ENCODE assay signal across 8 cellular contexts in genomic region chr1:53367503-53368313, GRCh38. TPM values are rescaled to one million over a fixed set of nuclear protein-coding genes. Genes with fewer than 3 reads are reported as not detected.
DNase-seq lines count a peak whose midpoint lies in the region; ATAC-seq and TF ChIP-seq lines count a peak whose summit lies in the region.

No MANE protein-coding gene starts in this region.

- peak overlapping the region; percentile 65 for H3K4me3 ChIP-seq in GM06990 (replicated peaks; ENCODE audit: low read depth, low read length)
- no peak overlapping the region for H3K4me3 ChIP-seq in IMR-90 (ENCODE audit: insufficient read depth, low read depth, low read length)

- TF ChIP-seq POLR2A in IMR-90 (IDR thresholded peaks at IDR 0.05; ENCODE audit: low read depth, low read length): no peak

- H3K36me3 ChIP-seq in GM06990 (ENCODE audit: control insufficient read depth, insufficient read depth, low read length): no peaks in the 10 kb centered on the region
- H3K36me3 ChIP-seq in IMR-90 (ENCODE audit: control insufficient read depth, insufficient read depth, low read length): no peaks in the 10 kb centered on the region

- no peak overlapping the region for H3K18ac ChIP-seq in IMR-90 (ENCODE audit: low read depth, low read length)

- intact Hi-C loops in IMR-90 (cut with micrococcal nuclease) (no loop called here), natural killer cell (cut with micrococcal nuclease) (no loop called here)

- H3K9me1 ChIP-seq in IMR-90 (ENCODE audit: insufficient read depth, low read length): no peaks in the 10 kb centered on the region

- peak overlapping the region; percentile 67 for H3K4me3 Mint-ChIP-seq in natural killer cell

- no peak overlapping the region for H3K14ac ChIP-seq in IMR-90 (replicated peaks; ENCODE audit: low read depth, low read length)

- H3K36me3 Mint-ChIP-seq in natural killer cell: no peaks in the 10 kb centered on the region

- TF ChIP-seq CTCF in GM06990 (IDR thresholded peaks at IDR 0.05; ENCODE audit: insufficient read depth, low read length, poor library complexity, severe bottlenecking) (no peak), IMR-90 (conservative IDR thresholded peaks at IDR 0.05; ENCODE audit: low read depth, low read length) (no peak), natural killer cell (IDR thresholded peaks at IDR 0.05) (no peak)

- no peaks in the 10 kb centered on the region for H3K27me3 Mint-ChIP-seq in natural killer cell (ENCODE audit: low read depth in 2 of 2)

- H3K4me1 ChIP-seq in IMR-90 (ENCODE audit: control insufficient read depth, insufficient read depth, low read length): no peaks in the 10 kb centered on the region

- H2AK5ac ChIP-seq in IMR-90 (ENCODE audit: low read depth, low read length): no peak overlapping the region; the same call in 1 of the 2 replicates

- no peak overlapping the region for H4K91ac ChIP-seq in IMR-90 (ENCODE audit: insufficient read depth, low read depth, low read length)

- 53% methylated on average over 4 of the region's 7 CpGs; no CpG with 5 or more reads in 1 of the 2 experiments for WGBS in IMR-90 (ENCODE audit: extremely low coverage in 2 of 2, insufficient read length in 1 of 2), 2 experiments

- H2BK15ac ChIP-seq in IMR-90 (ENCODE audit: low read depth, low read length): no peak overlapping the region

- no peak overlapping the region for H2BK5ac ChIP-seq in IMR-90 (ENCODE audit: low read depth, low read length, poor library complexity, severe bottlenecking)

- H3K9me3 Mint-ChIP-seq in natural killer cell: no peaks in the 10 kb centered on the region

- no TSS peak for BruUV-seq in IMR-90 (replicated peaks; lab: Mats Ljungman, UMichigan)

- peak; percentile 55 for DNase-seq in GM06990 (ENCODE audit: extremely low read depth, insufficient read length)
- no peak for DNase-seq in IMR-90
- DNase-seq in activated CD8-positive, alpha-beta memory T cell treated with anti-CD3 and anti-CD28 coated beads for 24 hours: peak; percentile 57
- DNase-seq in natural killer cell: no peak
- DNase-seq in NCI-H1048 (lab: John Stamatoyannopoulos, UW): no peak
- no peak for DNase-seq in NCI-H2081 (lab: John Stamatoyannopoulos, UW)
- no peak for DNase-seq in HPDE6-E6E7 (ENCODE audit: extremely low spot score)

- no peak overlapping the region for H2BK20ac ChIP-seq in IMR-90 (ENCODE audit: low read depth, low read length)

- H3K4me2 ChIP-seq in IMR-90 (ENCODE audit: low read depth, low read length): no peak overlapping the region

- peaks cover 9 to 13% of the 10 kb centered on the region in 2 donors for H3K4me1 Mint-ChIP-seq in natural killer cell

- H2BK120ac ChIP-seq in IMR-90 (ENCODE audit: low read depth, low read length): no peak overlapping the region

- no peak overlapping the region for H3K9ac ChIP-seq in IMR-90 (ENCODE audit: low read depth, low read length)

- CTCF ChIA-PET in IMR-90 (lab: Yijun Ruan, JAX): no interaction called here

- H3K27me3 ChIP-seq in GM06990 (replicated peaks; ENCODE audit: control insufficient read depth, insufficient read depth, low read length) (no peaks in the 10 kb centered on the region), IMR-90 (ENCODE audit: control insufficient read depth, insufficient read depth, low read length) (peaks cover 72% of the 10 kb centered on the region)

- H3K27ac Mint-ChIP-seq in natural killer cell: peak overlapping the region; percentile 74 to 76

- no peak overlapping the region for H3K56ac ChIP-seq in IMR-90 (ENCODE audit: extremely low read depth, insufficient read depth, low read length)

- no peak overlapping the region for H2AFZ ChIP-seq in IMR-90 (replicated peaks; ENCODE audit: low read length, poor library complexity)

- no peak overlapping the region for H3K27ac ChIP-seq in IMR-90 (ENCODE audit: insufficient read depth, low read length)

- H3K9me3 ChIP-seq in IMR-90 (ENCODE audit: control insufficient read depth, insufficient read depth, low read length): no peaks in the 10 kb centered on the region

- peak overlapping the region; percentile 28 for H2AK9ac ChIP-seq in IMR-90 (replicated peaks; ENCODE audit: low read depth, low read length, poor library complexity)

- no peak overlapping the region for H3K23ac ChIP-seq in IMR-90 (ENCODE audit: low read depth, low read length)

- TF ChIP-seq RAD21 in IMR-90 (IDR thresholded peaks at IDR 0.05; ENCODE audit: low read length): no peak

- dilution Hi-C loops in IMR-90 (cut with HindIII; ENCODE audit: low sequenced_read_pairs, unreplicated experiment): no loop called here

- H3K79me1 ChIP-seq in IMR-90 (ENCODE audit: low read depth in 1 of 2, low read length in 2 of 2): no peaks in the 10 kb centered on the region

- in situ Hi-C loops in IMR-90 (cut with MboI; ENCODE audit: low sequenced_read_pairs): no loop called here

- POLR2A ChIA-PET in IMR-90 (lab: Charles Lee; ENCODE audit: unreplicated experiment): no interaction called here

- no peaks in the 10 kb centered on the region for H4K20me1 ChIP-seq in IMR-90 (ENCODE audit: insufficient read depth, low read length)

- no peak overlapping the region for H4K8ac ChIP-seq in IMR-90 (ENCODE audit: low read depth in 2 of 2, low read length in 2 of 2)

- no peak overlapping the region for H4K5ac ChIP-seq in IMR-90 (ENCODE audit: low read depth, low read length)

- ATAC-seq in GM21381 (IDR thresholded peaks at IDR 0.05; ENCODE audit: unreplicated experiment) (peak; percentile 92), IMR-90 (ENCODE audit: low read depth) (no peak), natural killer cell (peak; percentile 52 to 69 (median 58))

- H3K4ac ChIP-seq in IMR-90 (ENCODE audit: low read depth, low read length): no peak overlapping the region

TF ChIP-seq in IMR-90, 13 proteins besides CTCF, POLR2A, EP300 and RAD21:
- TF ChIP-seq USF2 (IDR thresholded peaks at IDR 0.05; ENCODE audit: low read depth, low read length) (no peak), CEBPB (IDR thresholded peaks at IDR 0.05; ENCODE audit: low read depth, low read length) (no peak), MAZ (IDR thresholded peaks at IDR 0.05; ENCODE audit: borderline replicate concordance, low read depth, low read length) (no peak), FOS (IDR thresholded peaks at IDR 0.05; ENCODE audit: low read depth, low read length) (no peak), MXI1 (IDR thresholded peaks at IDR 0.05; ENCODE audit: borderline replicate concordance, low read depth, low read length) (no peak), RCOR1 (IDR thresholded peaks at IDR 0.05; ENCODE audit: insufficient replicate concordance, low read length) (no peak), MAFK (IDR thresholded peaks at IDR 0.05; ENCODE audit: low read depth, low read length) (no peak), BHLHE40 (IDR thresholded peaks at IDR 0.05; ENCODE audit: low read depth, low read length) (no peak), ELK1 (IDR thresholded peaks at IDR 0.05; ENCODE audit: borderline replicate concordance, low read depth, low read length) (no peak), RFX5 (IDR thresholded peaks at IDR 0.05; ENCODE audit: low read depth, low read length) (no peak), SMC3 (IDR thresholded peaks at IDR 0.05; ENCODE audit: low read depth, low read length) (no peak), NFE2L2 (IDR thresholded peaks at IDR 0.05; ENCODE audit: low read depth, low read length) (no peak), CHD1 (IDR thresholded peaks at IDR 0.05; ENCODE audit: low read depth, low read length) (no peak)

RNA-seq across cellular contexts. Expression of gene LRP8, which starts 39.8 kb away (rescaled TPM):
- total RNA-seq in IMR-90 (2012; rRNA removed): 11.1 and 12.0 TPM in 2 replicates
- 12.1 and 12.6 TPM in 2 replicates for polyA plus RNA-seq in IMR-90 (2012; rRNA removed)
- polyA plus RNA-seq in IMR-90 (2012; cell fraction: cytosol; rRNA removed): 5.9 and 7.7 TPM in 2 replicates
- 40.5 and 54.0 TPM in 2 replicates for polyA plus RNA-seq in IMR-90 (2012; cell fraction: nucleus; rRNA removed; ENCODE audit: low replicate concordance)
- 10 to 100 TPM; 23.2 to 27.3 (median 24.9) TPM for total RNA-seq in natural killer cell

Comparison
In these comparisons a context has a peak if more than half of its experiments do, and no peak if none do; other contexts are left out.
1. DNase-seq: peak in GM06990 (single experiment) and activated CD8-positive, alpha-beta memory T cell treated with anti-CD3 and anti-CD28 coated beads for 24 hours (single experiment); none in IMR-90 (single experiment), natural killer cell (single experiment), NCI-H1048 (single experiment), NCI-H2081 (0 of 2) and HPDE6-E6E7 (single experiment).